Comparison of ENCODE assay signal across 19 cellular contexts in genomic region chr10:132840698-132841097, GRCh38. TPM values are rescaled to one million over a fixed set of nuclear protein-coding genes. Genes with fewer than 3 reads are reported as not detected.
DNase-seq lines count a peak whose midpoint lies in the region; ATAC-seq and TF ChIP-seq lines count a peak whose summit lies in the region.
"Had no signal": no experiment of that assay in that cellular context is flagged by ENCODE, and none has a peak within 500 bp of the region (broad histone marks: within the 10 kb centered on the region; RNA-seq: fewer than 3 reads in every experiment).

No MANE protein-coding gene starts in this region.

- no peak overlapping the region for H2AFZ ChIP-seq in osteoblast (ENCODE audit: low read length)
- H2AFZ ChIP-seq: GM23248 had no signal

- no peaks in the 10 kb centered on the region for H3K79me2 ChIP-seq in osteoblast (ENCODE audit: insufficient read depth, low read length)

- H3K4me2 ChIP-seq in osteoblast (ENCODE audit: insufficient read depth, low read length): no peak overlapping the region
- H3K4me2 ChIP-seq: A549 had no signal

- H3K4me1 Mint-ChIP-seq in type B pancreatic cell (ENCODE audit: unreplicated experiment): peaks cover 3% of the 10 kb centered on the region
- H3K4me1 Mint-ChIP-seq: CD4-positive, alpha-beta memory T cell had no signal

- H3K27me3 ChIP-seq in heart right ventricle: peaks cover 0 to 47% (median 8%) of the 10 kb centered on the region in 7 donors
- peaks cover 5% of the 10 kb centered on the region for H3K27me3 ChIP-seq in osteoblast (ENCODE audit: insufficient read depth, low read length)
- H3K27me3 ChIP-seq in brain microvascular endothelial cell (replicated peaks): no peaks in the 10 kb centered on the region

- in situ Hi-C loops in brain microvascular endothelial cell (cut with HindIII; ENCODE audit: low pct_ligation_motif_present, low sequenced_read_pairs): no loop called here

- ATAC-seq in heart right ventricle: no peak
- ATAC-seq in GM18498 (IDR thresholded peaks at IDR 0.05; ENCODE audit: unreplicated experiment): no peak
- no peak for ATAC-seq in sciatic nerve
- ATAC-seq: A549, HCT116 had no signal

- H3K4me1 ChIP-seq in heart right ventricle (peaks cover 0 to 8% (median 0%) of the 10 kb centered on the region in 9 donors), osteoblast (ENCODE audit: insufficient read depth, low read length) (no peaks in the 10 kb centered on the region)
- H3K4me1 ChIP-seq: Caco-2 had no signal

- TF ChIP-seq CTCF in heart right ventricle (IDR thresholded peaks at IDR 0.05) (no peak), osteoblast (IDR thresholded peaks at IDR 0.05; ENCODE audit: extremely low read depth, low read depth, low read length) (no peak), type B pancreatic cell (conservative IDR thresholded peaks at IDR 0.05) (no peak), brain microvascular endothelial cell (IDR thresholded peaks at IDR 0.05; ENCODE audit: low read depth, low read length, missing control alignments) (no peak)

- H3K27me3 Mint-ChIP-seq in type B pancreatic cell: peaks cover 33% of the 10 kb centered on the region

- peaks cover 5% of the 10 kb centered on the region for H3K36me3 Mint-ChIP-seq in type B pancreatic cell

- H4K20me1 ChIP-seq in osteoblast (ENCODE audit: insufficient read depth, low read length): no peaks in the 10 kb centered on the region

- H3K4me3 Mint-ChIP-seq in type B pancreatic cell: no peak overlapping the region
- H3K4me3 Mint-ChIP-seq: CD4-positive, alpha-beta memory T cell; H9 had no signal

- intact Hi-C loops in cardiac septum (cut with DNase I): no loop called here
- intact Hi-C loops in heart right ventricle (cut with DNase I): no loop called here
- intact Hi-C loops in sciatic nerve (cut with DNase I): no loop called here

- H3K27ac Mint-ChIP-seq in type B pancreatic cell: no peak overlapping the region
- H3K27ac Mint-ChIP-seq: CD4-positive, alpha-beta memory T cell; H9 had no signal

- H3K4me3 ChIP-seq in heart right ventricle (no peak overlapping the region), osteoblast (ENCODE audit: insufficient read depth, low read length) (no peak overlapping the region), brain microvascular endothelial cell (ENCODE audit: low read depth, low read length) (no peak overlapping the region)
- H3K4me3 ChIP-seq: A549, GM23248 had no signal

- H3K9me3 ChIP-seq in heart right ventricle (peaks cover 0 to 20% (median 13%) of the 10 kb centered on the region in 11 donors), osteoblast (ENCODE audit: low read depth, low read length) (no peaks in the 10 kb centered on the region)

- no peak overlapping the region for H3K27ac ChIP-seq in heart right ventricle
- H3K27ac ChIP-seq in osteoblast (ENCODE audit: low read depth, low read length): no peak overlapping the region
- no peak overlapping the region for H3K27ac ChIP-seq in brain microvascular endothelial cell
- H3K27ac ChIP-seq: A549, GM23248 had no signal

- WGBS in heart right ventricle, 2 donors: 87 to 91% methylated on average over 11 of the region's 11 CpGs

- H3K36me3 ChIP-seq in heart right ventricle (no peaks in the 10 kb centered on the region), osteoblast (ENCODE audit: insufficient read depth, low read length) (no peaks in the 10 kb centered on the region), brain microvascular endothelial cell (replicated peaks) (no peaks in the 10 kb centered on the region)

- H3K9me3 Mint-ChIP-seq in type B pancreatic cell: peaks cover 7% of the 10 kb centered on the region

- peak; percentile 41 for DNase-seq in cardiac septum (ENCODE audit: low spot score)
- no peak for DNase-seq in heart right ventricle
- DNase-seq in osteoblast (ENCODE audit: insufficient read length, low spot score, missing footprints): peak; percentile 74
- DNase-seq in type B pancreatic cell (ENCODE audit: extremely low spot score, unreplicated experiment): peak; percentile 52
- no peak for DNase-seq in brain microvascular endothelial cell
- no peak for DNase-seq in sciatic nerve (ENCODE audit: low spot score)
- DNase-seq: 8988T; C1 segment of cervical spinal cord; Caco-2; CD4-positive, alpha-beta memory T cell; DMS153; DND-41; GM23248; H9 had no signal

RNA-seq across cellular contexts. Expression of gene NKX6-2, which starts 54.8 kb away (rescaled TPM):
- total RNA-seq in cardiac septum (not detected), heart right ventricle (not detected), osteoblast (not detected in 2 replicates), type B pancreatic cell (ENCODE audit: low replicate concordance) (0.14 and 0.26 TPM in 2 replicates), sciatic nerve (2.1 TPM)
- under 1 TPM; 0.17 to 0.51 TPM for polyA plus RNA-seq in heart right ventricle
- total RNA-seq: Caco-2; CD4-positive, alpha-beta memory T cell; GM23248; H1 had no signal
- polyA plus RNA-seq: A549, BJ had no signal

Comparison
In these comparisons a context has a peak if more than half of its experiments do, and no peak if none do; other contexts are left out.
1. DNase-seq: peak in cardiac septum (single experiment), osteoblast (single experiment) and type B pancreatic cell (single experiment); none in heart right ventricle (0 of 2), brain microvascular endothelial cell (single experiment) and sciatic nerve (single experiment).